1 cellular context compared by ENCODE assay signal in the genomic region with DNA sequence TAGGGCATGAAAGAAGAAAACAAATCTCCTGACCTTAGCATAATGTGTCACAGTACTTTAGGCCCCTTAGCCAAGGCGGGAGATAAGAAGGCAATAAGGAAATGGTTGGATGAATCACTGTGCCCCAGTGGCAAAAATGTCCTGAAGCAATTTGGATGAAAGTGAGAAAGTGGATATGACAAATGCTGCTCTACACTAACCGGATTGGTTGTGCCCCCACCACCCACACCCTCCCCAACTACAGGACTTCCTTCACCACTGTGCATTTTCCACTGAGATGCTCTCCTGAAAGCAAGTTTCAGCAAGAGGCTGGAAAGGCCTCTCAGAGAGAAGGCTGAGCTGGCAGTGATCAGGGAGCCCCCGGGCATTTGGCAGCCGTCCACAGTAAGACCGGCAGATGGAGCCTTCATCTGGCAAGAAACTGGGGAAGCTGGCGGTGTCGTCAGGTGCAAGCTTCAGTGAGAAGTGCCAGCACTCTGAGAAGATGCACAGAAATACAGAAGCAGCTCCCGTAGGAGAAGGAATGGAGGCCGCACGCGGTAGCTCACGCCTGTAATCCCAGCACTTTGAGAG.
A peak's percentile ranks its signal among the peaks of the same experiment; 100 is the strongest.
TF ChIP-seq lines count a peak whose summit lies in the region.

No MANE protein-coding gene starts in this region.

TF ChIP-seq in HEK293, 187 proteins besides CTCF, POLR2A, EP300 and RAD21 (continued from another document and continues in another):
- TF ChIP-seq, protein P1, sequence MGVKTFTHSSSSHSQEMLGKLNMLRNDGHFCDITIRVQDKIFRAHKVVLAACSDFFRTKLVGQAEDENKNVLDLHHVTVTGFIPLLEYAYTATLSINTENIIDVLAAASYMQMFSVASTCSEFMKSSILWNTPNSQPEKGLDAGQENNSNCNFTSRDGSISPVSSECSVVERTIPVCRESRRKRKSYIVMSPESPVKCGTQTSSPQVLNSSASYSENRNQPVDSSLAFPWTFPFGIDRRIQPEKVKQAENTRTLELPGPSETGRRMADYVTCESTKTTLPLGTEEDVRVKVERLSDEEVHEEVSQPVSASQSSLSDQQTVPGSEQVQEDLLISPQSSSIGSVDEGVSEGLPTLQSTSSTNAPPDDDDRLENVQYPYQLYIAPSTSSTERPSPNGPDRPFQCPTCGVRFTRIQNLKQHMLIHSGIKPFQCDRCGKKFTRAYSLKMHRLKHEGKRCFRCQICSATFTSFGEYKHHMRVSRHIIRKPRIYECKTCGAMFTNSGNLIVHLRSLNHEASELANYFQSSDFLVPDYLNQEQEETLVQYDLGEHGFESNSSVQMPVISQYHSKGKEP (tag by site-specific recombination; IDR thresholded peaks at IDR 0.05): no peak
- TF ChIP-seq ZNF785 (tag by site-specific recombination; IDR thresholded peaks at IDR 0.05) (no peak), ZNF23 (tag by site-specific recombination; IDR thresholded peaks at IDR 0.05; ENCODE audit: borderline replicate concordance) (no peak), ZNF658 (tag by site-specific recombination; IDR thresholded peaks at IDR 0.05) (no peak), SP2 (tag by site-specific recombination; IDR thresholded peaks at IDR 0.05) (no peak; the same call in 1 of the 2 replicates), ZNF501 (tag by site-specific recombination; IDR thresholded peaks at IDR 0.05) (no peak), KLF10 (tag by site-specific recombination; IDR thresholded peaks at IDR 0.05) (no peak), ZNF585B (tag by site-specific recombination; IDR thresholded peaks at IDR 0.05) (no peak), ZNF24 (tag by site-specific recombination; IDR thresholded peaks at IDR 0.05) (no peak), SETDB1 (IDR thresholded peaks at IDR 0.05; ENCODE audit: insufficient read length, low read length) (no peak), ZBTB20 (tag by site-specific recombination; IDR thresholded peaks at IDR 0.05) (no peak), HOXC10 (CRISPR knock-in tag; IDR thresholded peaks at IDR 0.05) (no peak), ZNF274 (IDR thresholded peaks at IDR 0.05; ENCODE audit: low read length) (no peak), ZNF274 (tag by site-specific recombination; IDR thresholded peaks at IDR 0.05; ENCODE audit: borderline replicate concordance) (no peak), BCL11B (tag by site-specific recombination; IDR thresholded peaks at IDR 0.05; ENCODE audit: low read depth) (no peak), SCRT1 (tag by site-specific recombination; IDR thresholded peaks at IDR 0.05; ENCODE audit: borderline replicate concordance) (no peak), ZNF629 (tag by site-specific recombination; IDR thresholded peaks at IDR 0.05) (no peak), TCF7L2 (IDR thresholded peaks at IDR 0.05; ENCODE audit: borderline replicate concordance, low read depth, low read length) (no peak), ZFP37 (tag by site-specific recombination; IDR thresholded peaks at IDR 0.05) (no peak), ZNF768 (tag by site-specific recombination; IDR thresholded peaks at IDR 0.05) (no peak), MYNN (tag by site-specific recombination; IDR thresholded peaks at IDR 0.05; ENCODE audit: borderline replicate concordance) (no peak), ZNF600 (tag by site-specific recombination; IDR thresholded peaks at IDR 0.05) (no peak), ZBTB8A (tag by site-specific recombination; IDR thresholded peaks at IDR 0.05) (peak; percentile 40; the same call in 1 of the 2 replicates)
- TF ChIP-seq, protein P2, sequence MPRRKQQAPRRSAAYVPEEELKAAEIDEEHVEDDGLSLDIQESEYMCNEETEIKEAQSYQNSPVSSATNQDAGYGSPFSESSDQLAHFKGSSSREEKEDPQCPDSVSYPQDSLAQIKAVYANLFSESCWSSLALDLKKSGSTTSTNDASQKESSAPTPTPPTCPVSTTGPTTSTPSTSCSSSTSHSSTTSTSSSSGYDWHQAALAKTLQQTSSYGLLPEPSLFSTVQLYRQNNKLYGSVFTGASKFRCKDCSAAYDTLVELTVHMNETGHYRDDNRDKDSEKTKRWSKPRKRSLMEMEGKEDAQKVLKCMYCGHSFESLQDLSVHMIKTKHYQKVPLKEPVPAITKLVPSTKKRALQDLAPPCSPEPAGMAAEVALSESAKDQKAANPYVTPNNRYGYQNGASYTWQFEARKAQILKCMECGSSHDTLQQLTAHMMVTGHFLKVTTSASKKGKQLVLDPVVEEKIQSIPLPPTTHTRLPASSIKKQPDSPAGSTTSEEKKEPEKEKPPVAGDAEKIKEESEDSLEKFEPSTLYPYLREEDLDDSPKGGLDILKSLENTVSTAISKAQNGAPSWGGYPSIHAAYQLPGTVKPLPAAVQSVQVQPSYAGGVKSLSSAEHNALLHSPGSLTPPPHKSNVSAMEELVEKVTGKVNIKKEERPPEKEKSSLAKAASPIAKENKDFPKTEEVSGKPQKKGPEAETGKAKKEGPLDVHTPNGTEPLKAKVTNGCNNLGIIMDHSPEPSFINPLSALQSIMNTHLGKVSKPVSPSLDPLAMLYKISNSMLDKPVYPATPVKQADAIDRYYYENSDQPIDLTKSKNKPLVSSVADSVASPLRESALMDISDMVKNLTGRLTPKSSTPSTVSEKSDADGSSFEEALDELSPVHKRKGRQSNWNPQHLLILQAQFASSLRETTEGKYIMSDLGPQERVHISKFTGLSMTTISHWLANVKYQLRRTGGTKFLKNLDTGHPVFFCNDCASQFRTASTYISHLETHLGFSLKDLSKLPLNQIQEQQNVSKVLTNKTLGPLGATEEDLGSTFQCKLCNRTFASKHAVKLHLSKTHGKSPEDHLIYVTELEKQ (tag by site-specific recombination; IDR thresholded peaks at IDR 0.05; ENCODE audit: borderline replicate concordance): no peak
- TF ChIP-seq, protein P3, sequence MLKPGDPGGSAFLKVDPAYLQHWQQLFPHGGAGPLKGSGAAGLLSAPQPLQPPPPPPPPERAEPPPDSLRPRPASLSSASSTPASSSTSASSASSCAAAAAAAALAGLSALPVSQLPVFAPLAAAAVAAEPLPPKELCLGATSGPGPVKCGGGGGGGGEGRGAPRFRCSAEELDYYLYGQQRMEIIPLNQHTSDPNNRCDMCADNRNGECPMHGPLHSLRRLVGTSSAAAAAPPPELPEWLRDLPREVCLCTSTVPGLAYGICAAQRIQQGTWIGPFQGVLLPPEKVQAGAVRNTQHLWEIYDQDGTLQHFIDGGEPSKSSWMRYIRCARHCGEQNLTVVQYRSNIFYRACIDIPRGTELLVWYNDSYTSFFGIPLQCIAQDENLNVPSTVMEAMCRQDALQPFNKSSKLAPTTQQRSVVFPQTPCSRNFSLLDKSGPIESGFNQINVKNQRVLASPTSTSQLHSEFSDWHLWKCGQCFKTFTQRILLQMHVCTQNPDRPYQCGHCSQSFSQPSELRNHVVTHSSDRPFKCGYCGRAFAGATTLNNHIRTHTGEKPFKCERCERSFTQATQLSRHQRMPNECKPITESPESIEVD (tag by site-specific recombination; IDR thresholded peaks at IDR 0.05): no peak
- TF ChIP-seq, protein P4, sequence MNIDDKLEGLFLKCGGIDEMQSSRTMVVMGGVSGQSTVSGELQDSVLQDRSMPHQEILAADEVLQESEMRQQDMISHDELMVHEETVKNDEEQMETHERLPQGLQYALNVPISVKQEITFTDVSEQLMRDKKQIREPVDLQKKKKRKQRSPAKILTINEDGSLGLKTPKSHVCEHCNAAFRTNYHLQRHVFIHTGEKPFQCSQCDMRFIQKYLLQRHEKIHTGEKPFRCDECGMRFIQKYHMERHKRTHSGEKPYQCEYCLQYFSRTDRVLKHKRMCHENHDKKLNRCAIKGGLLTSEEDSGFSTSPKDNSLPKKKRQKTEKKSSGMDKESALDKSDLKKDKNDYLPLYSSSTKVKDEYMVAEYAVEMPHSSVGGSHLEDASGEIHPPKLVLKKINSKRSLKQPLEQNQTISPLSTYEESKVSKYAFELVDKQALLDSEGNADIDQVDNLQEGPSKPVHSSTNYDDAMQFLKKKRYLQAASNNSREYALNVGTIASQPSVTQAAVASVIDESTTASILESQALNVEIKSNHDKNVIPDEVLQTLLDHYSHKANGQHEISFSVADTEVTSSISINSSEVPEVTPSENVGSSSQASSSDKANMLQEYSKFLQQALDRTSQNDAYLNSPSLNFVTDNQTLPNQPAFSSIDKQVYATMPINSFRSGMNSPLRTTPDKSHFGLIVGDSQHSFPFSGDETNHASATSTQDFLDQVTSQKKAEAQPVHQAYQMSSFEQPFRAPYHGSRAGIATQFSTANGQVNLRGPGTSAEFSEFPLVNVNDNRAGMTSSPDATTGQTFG (tag by site-specific recombination; IDR thresholded peaks at IDR 0.05; ENCODE audit: borderline replicate concordance): no peak
- TF ChIP-seq, protein P5, sequence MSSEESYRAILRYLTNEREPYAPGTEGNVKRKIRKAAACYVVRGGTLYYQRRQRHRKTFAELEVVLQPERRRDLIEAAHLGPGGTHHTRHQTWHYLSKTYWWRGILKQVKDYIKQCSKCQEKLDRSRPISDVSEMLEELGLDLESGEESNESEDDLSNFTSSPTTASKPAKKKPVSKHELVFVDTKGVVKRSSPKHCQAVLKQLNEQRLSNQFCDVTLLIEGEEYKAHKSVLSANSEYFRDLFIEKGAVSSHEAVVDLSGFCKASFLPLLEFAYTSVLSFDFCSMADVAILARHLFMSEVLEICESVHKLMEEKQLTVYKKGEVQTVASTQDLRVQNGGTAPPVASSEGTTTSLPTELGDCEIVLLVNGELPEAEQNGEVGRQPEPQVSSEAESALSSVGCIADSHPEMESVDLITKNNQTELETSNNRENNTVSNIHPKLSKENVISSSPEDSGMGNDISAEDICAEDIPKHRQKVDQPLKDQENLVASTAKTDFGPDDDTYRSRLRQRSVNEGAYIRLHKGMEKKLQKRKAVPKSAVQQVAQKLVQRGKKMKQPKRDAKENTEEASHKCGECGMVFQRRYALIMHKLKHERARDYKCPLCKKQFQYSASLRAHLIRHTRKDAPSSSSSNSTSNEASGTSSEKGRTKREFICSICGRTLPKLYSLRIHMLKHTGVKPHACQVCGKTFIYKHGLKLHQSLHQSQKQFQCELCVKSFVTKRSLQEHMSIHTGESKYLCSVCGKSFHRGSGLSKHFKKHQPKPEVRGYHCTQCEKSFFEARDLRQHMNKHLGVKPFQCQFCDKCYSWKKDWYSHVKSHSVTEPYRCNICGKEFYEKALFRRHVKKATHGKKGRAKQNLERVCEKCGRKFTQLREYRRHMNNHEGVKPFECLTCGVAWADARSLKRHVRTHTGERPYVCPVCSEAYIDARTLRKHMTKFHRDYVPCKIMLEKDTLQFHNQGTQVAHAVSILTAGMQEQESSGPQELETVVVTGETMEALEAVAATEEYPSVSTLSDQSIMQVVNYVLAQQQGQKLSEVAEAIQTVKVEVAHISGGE (tag by site-specific recombination; conservative IDR thresholded peaks at IDR 0.05; ENCODE audit: low read depth): peak; percentile 22; the same call in 1 of the 2 replicates
- TF ChIP-seq, protein P6, sequence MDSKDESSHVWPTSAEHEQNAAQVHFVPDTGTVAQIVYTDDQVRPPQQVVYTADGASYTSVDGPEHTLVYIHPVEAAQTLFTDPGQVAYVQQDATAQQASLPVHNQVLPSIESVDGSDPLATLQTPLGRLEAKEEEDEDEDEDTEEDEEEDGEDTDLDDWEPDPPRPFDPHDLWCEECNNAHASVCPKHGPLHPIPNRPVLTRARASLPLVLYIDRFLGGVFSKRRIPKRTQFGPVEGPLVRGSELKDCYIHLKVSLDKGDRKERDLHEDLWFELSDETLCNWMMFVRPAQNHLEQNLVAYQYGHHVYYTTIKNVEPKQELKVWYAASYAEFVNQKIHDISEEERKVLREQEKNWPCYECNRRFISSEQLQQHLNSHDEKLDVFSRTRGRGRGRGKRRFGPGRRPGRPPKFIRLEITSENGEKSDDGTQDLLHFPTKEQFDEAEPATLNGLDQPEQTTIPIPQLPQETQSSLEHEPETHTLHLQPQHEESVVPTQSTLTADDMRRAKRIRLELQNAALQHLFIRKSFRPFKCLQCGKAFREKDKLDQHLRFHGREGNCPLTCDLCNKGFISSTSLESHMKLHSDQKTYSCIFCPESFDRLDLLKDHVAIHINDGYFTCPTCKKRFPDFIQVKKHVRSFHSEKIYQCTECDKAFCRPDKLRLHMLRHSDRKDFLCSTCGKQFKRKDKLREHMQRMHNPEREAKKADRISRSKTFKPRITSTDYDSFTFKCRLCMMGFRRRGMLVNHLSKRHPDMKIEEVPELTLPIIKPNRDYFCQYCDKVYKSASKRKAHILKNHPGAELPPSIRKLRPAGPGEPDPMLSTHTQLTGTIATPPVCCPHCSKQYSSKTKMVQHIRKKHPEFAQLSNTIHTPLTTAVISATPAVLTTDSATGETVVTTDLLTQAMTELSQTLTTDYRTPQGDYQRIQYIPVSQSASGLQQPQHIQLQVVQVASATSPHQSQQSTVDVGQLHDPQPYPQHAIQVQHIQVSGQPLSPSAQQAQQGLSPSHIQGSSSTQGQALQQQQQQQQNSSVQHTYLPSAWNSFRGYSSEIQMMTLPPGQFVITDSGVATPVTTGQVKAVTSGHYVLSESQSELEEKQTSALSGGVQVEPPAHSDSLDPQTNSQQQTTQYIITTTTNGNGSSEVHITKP (tag by site-specific recombination; IDR thresholded peaks at IDR 0.05): peak; percentile 24; the same call in 1 of the 2 replicates
- TF ChIP-seq, protein P7, sequence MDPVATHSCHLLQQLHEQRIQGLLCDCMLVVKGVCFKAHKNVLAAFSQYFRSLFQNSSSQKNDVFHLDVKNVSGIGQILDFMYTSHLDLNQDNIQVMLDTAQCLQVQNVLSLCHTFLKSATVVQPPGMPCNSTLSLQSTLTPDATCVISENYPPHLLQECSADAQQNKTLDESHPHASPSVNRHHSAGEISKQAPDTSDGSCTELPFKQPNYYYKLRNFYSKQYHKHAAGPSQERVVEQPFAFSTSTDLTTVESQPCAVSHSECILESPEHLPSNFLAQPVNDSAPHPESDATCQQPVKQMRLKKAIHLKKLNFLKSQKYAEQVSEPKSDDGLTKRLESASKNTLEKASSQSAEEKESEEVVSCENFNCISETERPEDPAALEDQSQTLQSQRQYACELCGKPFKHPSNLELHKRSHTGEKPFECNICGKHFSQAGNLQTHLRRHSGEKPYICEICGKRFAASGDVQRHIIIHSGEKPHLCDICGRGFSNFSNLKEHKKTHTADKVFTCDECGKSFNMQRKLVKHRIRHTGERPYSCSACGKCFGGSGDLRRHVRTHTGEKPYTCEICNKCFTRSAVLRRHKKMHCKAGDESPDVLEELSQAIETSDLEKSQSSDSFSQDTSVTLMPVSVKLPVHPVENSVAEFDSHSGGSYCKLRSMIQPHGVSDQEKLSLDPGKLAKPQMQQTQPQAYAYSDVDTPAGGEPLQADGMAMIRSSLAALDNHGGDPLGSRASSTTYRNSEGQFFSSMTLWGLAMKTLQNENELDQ (tag by site-specific recombination; IDR thresholded peaks at IDR 0.05; ENCODE audit: low read depth): no peak
- TF ChIP-seq, protein P8, sequence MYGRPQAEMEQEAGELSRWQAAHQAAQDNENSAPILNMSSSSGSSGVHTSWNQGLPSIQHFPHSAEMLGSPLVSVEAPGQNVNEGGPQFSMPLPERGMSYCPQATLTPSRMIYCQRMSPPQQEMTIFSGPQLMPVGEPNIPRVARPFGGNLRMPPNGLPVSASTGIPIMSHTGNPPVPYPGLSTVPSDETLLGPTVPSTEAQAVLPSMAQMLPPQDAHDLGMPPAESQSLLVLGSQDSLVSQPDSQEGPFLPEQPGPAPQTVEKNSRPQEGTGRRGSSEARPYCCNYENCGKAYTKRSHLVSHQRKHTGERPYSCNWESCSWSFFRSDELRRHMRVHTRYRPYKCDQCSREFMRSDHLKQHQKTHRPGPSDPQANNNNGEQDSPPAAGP (tag by site-specific recombination; IDR thresholded peaks at IDR 0.05): no peak
- TF ChIP-seq, protein P9, sequence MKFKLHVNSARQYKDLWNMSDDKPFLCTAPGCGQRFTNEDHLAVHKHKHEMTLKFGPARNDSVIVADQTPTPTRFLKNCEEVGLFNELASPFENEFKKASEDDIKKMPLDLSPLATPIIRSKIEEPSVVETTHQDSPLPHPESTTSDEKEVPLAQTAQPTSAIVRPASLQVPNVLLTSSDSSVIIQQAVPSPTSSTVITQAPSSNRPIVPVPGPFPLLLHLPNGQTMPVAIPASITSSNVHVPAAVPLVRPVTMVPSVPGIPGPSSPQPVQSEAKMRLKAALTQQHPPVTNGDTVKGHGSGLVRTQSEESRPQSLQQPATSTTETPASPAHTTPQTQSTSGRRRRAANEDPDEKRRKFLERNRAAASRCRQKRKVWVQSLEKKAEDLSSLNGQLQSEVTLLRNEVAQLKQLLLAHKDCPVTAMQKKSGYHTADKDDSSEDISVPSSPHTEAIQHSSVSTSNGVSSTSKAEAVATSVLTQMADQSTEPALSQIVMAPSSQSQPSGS (tag by site-specific recombination; IDR thresholded peaks at IDR 0.05; ENCODE audit: low read depth): no peak
